ENCODE assay signal across 22 cellular contexts in the genomic region with DNA sequence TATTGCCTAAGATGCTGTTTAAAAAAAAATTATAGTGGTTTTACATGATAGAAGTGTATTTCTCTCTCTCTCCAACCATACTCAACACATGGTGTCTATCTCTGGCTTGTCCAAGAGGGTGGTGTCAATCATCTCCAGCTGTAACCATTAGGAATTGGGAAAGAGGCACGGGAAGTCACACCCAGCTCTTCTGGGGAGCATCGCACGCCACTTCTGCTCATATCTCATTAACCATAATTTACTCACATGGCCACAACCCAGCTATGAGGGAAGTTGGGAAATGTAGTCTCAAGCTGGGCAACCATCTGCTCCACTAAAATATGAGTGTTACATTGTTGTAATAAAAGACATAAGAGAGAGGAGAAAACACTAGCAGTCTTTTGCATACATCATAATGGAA. TPM values are rescaled to one million over a fixed set of nuclear protein-coding genes. Genes with fewer than 3 reads are reported as not detected.
A peak's percentile ranks its signal among the peaks of the same experiment; 100 is the strongest.
DNase-seq lines count a peak whose midpoint lies in the region; ATAC-seq and TF ChIP-seq lines count a peak whose summit lies in the region.
"Had no signal": no experiment of that assay in that cellular context is flagged by ENCODE, and none has a peak within 500 bp of the region (broad histone marks: within the 10 kb centered on the region; RNA-seq: fewer than 3 reads in every experiment).

No MANE protein-coding gene starts in this region.

- intact Hi-C loops in upper lobe of right lung (cut with DNase I) = no loop called here

- ATAC-seq in upper lobe of right lung = peak; percentile 23
- ATAC-seq: activated T-helper 17 cell treated with anti-CD3 and anti-CD28 coated beads, Interleukin-2, amount 50 U/mL, for 72 hours; Panc1 had no signal

- H3K4me3 ChIP-seq in upper lobe of right lung = no peak overlapping the region
- H3K4me3 ChIP-seq: lung, SJSA1, uterus had no signal

- no peaks in the 10 kb centered on the region for H3K27me3 ChIP-seq in upper lobe of right lung
- H3K27me3 ChIP-seq: SJSA1, uterus had no signal

- H3K4me1 ChIP-seq in upper lobe of right lung = no peaks in the 10 kb centered on the region
- H3K4me1 ChIP-seq: uterus had no signal

- H3K36me3 ChIP-seq in upper lobe of right lung = no peaks in the 10 kb centered on the region
- H3K36me3 ChIP-seq: SJSA1, uterus had no signal

- TF ChIP-seq CTCF in upper lobe of right lung (IDR thresholded peaks at IDR 0.05) = no peak
- TF ChIP-seq CTCF in GM20000 (IDR thresholded peaks at IDR 0.05; ENCODE audit: extremely low read depth, missing control alignments) = no peak

- no peak overlapping the region for H3K27ac ChIP-seq in upper lobe of right lung
- H3K27ac ChIP-seq: SJSA1, uterus, VCaP had no signal

- DNase-seq in GM04503 (ENCODE audit: low read depth) (peak; percentile 39), NCI-H446 treated with DMSO at 0.1 percent for 48 hours (lab: John Stamatoyannopoulos, UW) (peak; percentile 88), SKM-1 treated with dmso at 0.1 percent for 144 hours (lab: John Stamatoyannopoulos, UW; ENCODE audit: unreplicated experiment) (peak; percentile 86), upper lobe of right lung (no peak), NCI-H2196 (lab: John Stamatoyannopoulos, UW; ENCODE audit: unreplicated experiment) (no peak), GM20000 (ENCODE audit: low spot score) (no peak), COLO829 (ENCODE audit: low spot score) (no peak)
- DNase-seq: activated CD4-positive, alpha-beta T cell treated with anti-CD3 and anti-CD28 coated beads, Interleukin-2, amount 10 ng/mL, durations not matched to agents 24 days and 14 days; activated naive CD8-positive, alpha-beta T cell treated with anti-CD3 and anti-CD28 coated beads for 36 hours; CD8-positive, alpha-beta memory T cell; HFFc6; hypothalamus; NCI-H2171 treated with DMSO at 0.1 percent for 48 hours; NCI-H774; uterus had no signal

- no peaks in the 10 kb centered on the region for H3K9me3 ChIP-seq in upper lobe of right lung
- H3K9me3 ChIP-seq: SJSA1, uterus had no signal

RNA-seq across cellular contexts. Expression of a gene that starts 30.4 kb away (rescaled TPM):
- total RNA-seq in upper lobe of right lung = 5.2 TPM
- total RNA-seq: HFFc6, LHCN-M2, pulmonary artery endothelial cell, SJSA1 had no signal

Comparison
In these comparisons a context has a peak if more than half of its experiments do, and no peak if none do; other contexts are left out.
1. DNase-seq: peak in GM04503 (single experiment), NCI-H446 treated with DMSO at 0.1 percent for 48 hours (single experiment) and SKM-1 treated with dmso at 0.1 percent for 144 hours (single experiment); none in upper lobe of right lung (single experiment), NCI-H2196 (single experiment), GM20000 (single experiment) and COLO829 (single experiment).